ENCODE assay signal across 8 cellular contexts in the genomic region with DNA sequence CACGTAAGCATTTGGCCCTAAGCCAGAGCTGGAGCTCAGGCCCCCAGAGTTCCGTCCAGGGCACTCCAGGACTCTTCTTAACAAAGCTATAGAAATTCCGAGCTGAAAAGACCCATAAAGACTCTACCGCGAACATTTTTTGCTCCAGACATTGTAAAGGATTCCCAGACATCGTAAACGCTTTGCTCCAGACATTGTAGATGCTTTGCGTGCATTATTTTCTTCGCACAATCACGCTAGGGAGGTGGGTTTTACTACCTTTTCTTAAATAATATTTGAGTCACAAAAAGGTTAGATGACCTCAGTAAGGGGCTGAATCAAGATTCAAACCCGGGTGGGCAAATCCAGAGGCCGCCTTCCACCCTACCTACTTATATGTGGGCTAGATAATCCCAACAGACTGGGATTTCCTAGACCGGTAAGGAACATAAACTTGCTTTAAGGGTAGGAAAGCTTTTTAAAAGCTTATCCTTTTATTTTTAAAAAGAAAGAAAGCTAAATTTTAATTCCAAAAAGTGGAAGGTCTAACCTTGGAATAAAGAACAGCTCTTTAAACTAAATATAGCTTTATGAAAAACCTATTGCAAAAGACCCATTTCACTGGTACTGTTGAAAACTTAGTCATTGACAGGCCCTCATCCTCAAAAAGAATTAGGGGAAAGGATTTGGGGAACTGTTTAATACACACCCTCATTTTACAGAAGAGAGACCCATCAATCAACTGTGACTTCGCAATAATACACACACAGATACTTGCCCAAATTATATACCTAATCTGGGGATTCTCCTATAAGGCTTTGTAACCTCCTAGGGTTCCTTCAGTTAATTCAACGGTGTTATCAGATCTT. TPM values are rescaled to one million over a fixed set of nuclear protein-coding genes. Genes with fewer than 3 reads are reported as not detected.
DNase-seq lines count a peak whose midpoint lies in the region; ATAC-seq and TF ChIP-seq lines count a peak whose summit lies in the region.

No MANE protein-coding gene starts in this region.

- peak overlapping the region; percentile 84 for H3K27ac Mint-ChIP-seq in T-helper 1 cell treated with Interleukin-12 subunit alpha and Interleukin-12 subunit beta and Interleukin-4 antibody, amounts not matched to agents 30 μg/mL and 1 μg/mL, for 36 hours

- peaks cover 31% of the 10 kb centered on the region for H3K4me1 ChIP-seq in osteoblast (ENCODE audit: insufficient read depth, low read length)

- H3K4me2 ChIP-seq in osteoblast (ENCODE audit: insufficient read depth, low read length) = peak overlapping the region; percentile 82

- peaks cover 13% of the 10 kb centered on the region for H4K20me1 ChIP-seq in osteoblast (ENCODE audit: insufficient read depth, low read length)

- peaks cover 4% of the 10 kb centered on the region for H3K36me3 ChIP-seq in osteoblast (ENCODE audit: insufficient read depth, low read length)

- H3K4me3 Mint-ChIP-seq in T-helper 1 cell treated with Interleukin-12 subunit alpha and Interleukin-12 subunit beta and Interleukin-4 antibody, amounts not matched to agents 30 μg/mL and 1 μg/mL, for 36 hours = peak overlapping the region; percentile 82

- H3K4me1 Mint-ChIP-seq in T-helper 1 cell treated with Interleukin-12 subunit alpha and Interleukin-12 subunit beta and Interleukin-4 antibody, amounts not matched to agents 30 μg/mL and 1 μg/mL, for 36 hours (ENCODE audit: low read depth) = peaks cover 76% of the 10 kb centered on the region

- peaks cover 42% of the 10 kb centered on the region for H3K36me3 Mint-ChIP-seq in T-helper 1 cell treated with Interleukin-12 subunit alpha and Interleukin-12 subunit beta and Interleukin-4 antibody, amounts not matched to agents 30 μg/mL and 1 μg/mL, for 36 hours (ENCODE audit: low read depth)

- ATAC-seq in GM21526 (IDR thresholded peaks at IDR 0.05; ENCODE audit: low FRiP score, unreplicated experiment) = no peak

- peak overlapping the region; percentile 81 for H2AFZ ChIP-seq in osteoblast (ENCODE audit: low read length)

- DNase-seq in T-helper 1 cell (no peak), SHP77 (lab: John Stamatoyannopoulos, UW) (peak; percentile 53 to 63), epithelial cell of esophagus (ENCODE audit: low read depth) (peak; percentile 25), osteoblast (ENCODE audit: insufficient read length, low spot score, missing footprints) (no peak), activated gamma-delta T cell (lab: John Stamatoyannopoulos, UW) (no peak), epidermal melanocyte (ENCODE audit: insufficient read length, low spot score) (no peak)

- H3K79me2 ChIP-seq in osteoblast (ENCODE audit: insufficient read depth, low read length) = peaks cover 29% of the 10 kb centered on the region

- H3K4me3 ChIP-seq in epithelial cell of esophagus (ENCODE audit: low read length) = peak overlapping the region; percentile 89
- H3K4me3 ChIP-seq in osteoblast (ENCODE audit: insufficient read depth, low read length) = peak overlapping the region; percentile 91

- H3K9me3 ChIP-seq in osteoblast (ENCODE audit: low read depth, low read length) = no peaks in the 10 kb centered on the region

- H3K27ac ChIP-seq in osteoblast (ENCODE audit: low read depth, low read length) = peak overlapping the region; percentile 91

- TF ChIP-seq CTCF in epithelial cell of esophagus (IDR thresholded peaks at IDR 0.05; ENCODE audit: insufficient read depth, low read depth, low read length, missing control alignments) (no peak), osteoblast (IDR thresholded peaks at IDR 0.05; ENCODE audit: extremely low read depth, low read depth, low read length) (no peak)

- no peaks in the 10 kb centered on the region for H3K9me3 Mint-ChIP-seq in T-helper 1 cell treated with Interleukin-12 subunit alpha and Interleukin-12 subunit beta and Interleukin-4 antibody, amounts not matched to agents 30 μg/mL and 1 μg/mL, for 36 hours

- H3K27me3 ChIP-seq in osteoblast (ENCODE audit: insufficient read depth, low read length) = no peaks in the 10 kb centered on the region

- H3K27me3 Mint-ChIP-seq in T-helper 1 cell treated with Interleukin-12 subunit alpha and Interleukin-12 subunit beta and Interleukin-4 antibody, amounts not matched to agents 30 μg/mL and 1 μg/mL, for 36 hours (ENCODE audit: low read depth) = no peaks in the 10 kb centered on the region

RNA-seq across cellular contexts. Expression of a gene that starts 0.8 kb away (rescaled TPM):
- total RNA-seq in osteoblast = 66.3 and 85.8 TPM in 2 replicates

Comparison
In these comparisons a context has a peak if more than half of its experiments do, and no peak if none do; other contexts are left out.
1. DNase-seq: peak in SHP77 (2 of 2) and epithelial cell of esophagus (single experiment); none in T-helper 1 cell (0 of 5), osteoblast (single experiment), activated gamma-delta T cell (single experiment) and epidermal melanocyte (single experiment).